22 cellular contexts compared by ENCODE assay signal in genomic region chr7:29486191-29486700, GRCh38.
A peak's percentile ranks its signal among the peaks of the same experiment; 100 is the strongest.
DNase-seq lines count a peak whose midpoint lies in the region; ATAC-seq, FAIRE-seq and TF ChIP-seq lines count a peak whose summit lies in the region.
"Had no signal": no experiment of that assay in that cellular context is flagged by ENCODE, and none has a peak within 500 bp of the region (broad histone marks: within the 10 kb centered on the region; RNA-seq: fewer than 3 reads in every experiment).

No MANE protein-coding gene starts in this region.

- no peaks in the 10 kb centered on the region for H3K9me3 Mint-ChIP-seq in astrocyte (ENCODE audit: unreplicated experiment)
- H3K9me3 Mint-ChIP-seq in activated naive CD8-positive, alpha-beta T cell treated with anti-CD3 and anti-CD28 coated beads, Interleukin-2, amount 50 U/mL, for 24 hours = no peaks in the 10 kb centered on the region
- H3K9me3 Mint-ChIP-seq: WTC11 had no signal

- no peaks in the 10 kb centered on the region for H3K36me3 Mint-ChIP-seq in astrocyte (ENCODE audit: low read depth, unreplicated experiment)
- H3K36me3 Mint-ChIP-seq in activated naive CD8-positive, alpha-beta T cell treated with anti-CD3 and anti-CD28 coated beads, Interleukin-2, amount 50 U/mL, for 24 hours (ENCODE audit: low read depth) = no peaks in the 10 kb centered on the region
- H3K36me3 Mint-ChIP-seq: naive thymus-derived CD4-positive, alpha-beta T cell; WTC11 had no signal

- H3K36me3 ChIP-seq in astrocyte (ENCODE audit: insufficient read depth, low read length) (no peaks in the 10 kb centered on the region), uterus (no peaks in the 10 kb centered on the region), tibial artery (no peaks in the 10 kb centered on the region)
- H3K36me3 ChIP-seq: BE2C, tibial nerve had no signal

- no peaks in the 10 kb centered on the region for H3K27me3 Mint-ChIP-seq in astrocyte (ENCODE audit: low read depth, unreplicated experiment)
- H3K27me3 Mint-ChIP-seq in activated naive CD8-positive, alpha-beta T cell treated with anti-CD3 and anti-CD28 coated beads, Interleukin-2, amount 50 U/mL, for 24 hours = no peaks in the 10 kb centered on the region

- TF ChIP-seq CTCF in astrocyte (IDR thresholded peaks at IDR 0.05; ENCODE audit: insufficient read depth, low read depth, low read length) (no peak), GM13977 (IDR thresholded peaks at IDR 0.05; ENCODE audit: extremely low read depth, insufficient read depth, missing control alignments) (no peak), uterus (IDR thresholded peaks at IDR 0.05) (no peak), tibial artery (IDR thresholded peaks at IDR 0.05) (no peak)

- H4K20me1 ChIP-seq in astrocyte (ENCODE audit: insufficient read depth, low read length) = no peaks in the 10 kb centered on the region

- no peak overlapping the region for H3K9ac ChIP-seq in astrocyte (ENCODE audit: low read length)
- H3K9ac ChIP-seq: parathyroid adenoma had no signal

- ATAC-seq in activated naive CD8-positive, alpha-beta T cell treated with anti-CD3 and anti-CD28 coated beads, Interleukin-2, amount 50 U/mL, for 24 hours = no peak
- ATAC-seq: foreskin keratinocyte, GM12878, WTC11 had no signal

- no peak overlapping the region for H3K4me2 ChIP-seq in astrocyte (ENCODE audit: low read length)

- FAIRE-seq in astrocyte (lab: Jason Lieb, UNC) = no peak
- FAIRE-seq: A204.1, GM12878 had no signal

- H3K27ac ChIP-seq in astrocyte (ENCODE audit: low read depth, low read length) = no peak overlapping the region
- no peak overlapping the region for H3K27ac ChIP-seq in uterus
- no peak overlapping the region for H3K27ac ChIP-seq in tibial artery
- H3K27ac ChIP-seq: foreskin keratinocyte, parathyroid adenoma, tibial nerve had no signal

- TF ChIP-seq POLR2A in uterus (IDR thresholded peaks at IDR 0.05) = no peak

- DNase-seq in Ammon's horn (ENCODE audit: low spot score) (peak; percentile 91), astrocyte (ENCODE audit: low read depth) (no peak), hypothalamus (lab: John Stamatoyannopoulos, UW) (peak in 43 of 51 donors; percentile 12 to 89 (median 67)), posterior cingulate gyrus (peak; percentile 62 to 96 (median 78)), GM13977 (ENCODE audit: low spot score) (no peak), uterus (no peak), tibial artery (no peak)
- no peak for DNase-seq in activated naive CD8-positive, alpha-beta T cell treated with anti-CD3 and anti-CD28 coated beads, Interleukin-2, amount 50 U/mL, for 24 hours
- DNase-seq: activated CD4-positive, alpha-beta T cell treated with anti-CD3 and anti-CD28 coated beads, Interleukin-2, amount 50 U/mL, for 48 hours; activated gamma-delta T cell; BE2C; foreskin keratinocyte; Karpas-422; kidney glomerular epithelial cell; mesendoderm; MV-4-11; naive thymus-derived CD4-positive, alpha-beta T cell had no signal

- no peak overlapping the region for H3K4me3 ChIP-seq in astrocyte (ENCODE audit: insufficient read depth, low read depth, low read length)
- H3K4me3 ChIP-seq in uterus = no peak overlapping the region
- no peak overlapping the region for H3K4me3 ChIP-seq in tibial artery
- H3K4me3 ChIP-seq: GM12878, tibial nerve had no signal

- H3K27me3 ChIP-seq in astrocyte (ENCODE audit: insufficient read depth, low read length) (peaks cover 3% of the 10 kb centered on the region), uterus (no peaks in the 10 kb centered on the region), tibial artery (no peaks in the 10 kb centered on the region)
- H3K27me3 ChIP-seq: BE2C, foreskin keratinocyte, tibial nerve had no signal

- no peak overlapping the region for H2AFZ ChIP-seq in astrocyte (ENCODE audit: low read depth, low read length)
- H2AFZ ChIP-seq: parathyroid adenoma had no signal

- intact Hi-C loops in posterior cingulate gyrus (cut with DNase I) (no loop called here), uterus (cut with DNase I; ENCODE audit: low total_unique reads) (no loop called here), tibial artery (cut with DNase I; ENCODE audit: low total_unique reads) (no loop called here)

- H3K9me3 ChIP-seq in astrocyte (ENCODE audit: insufficient read depth, low read depth, low read length) = no peaks in the 10 kb centered on the region
- H3K9me3 ChIP-seq in uterus = no peaks in the 10 kb centered on the region
- H3K9me3 ChIP-seq in tibial artery = no peaks in the 10 kb centered on the region
- H3K9me3 ChIP-seq: BE2C, tibial nerve had no signal

- H3K79me2 ChIP-seq in astrocyte (ENCODE audit: insufficient read depth, low read length) = no peaks in the 10 kb centered on the region
- H3K79me2 ChIP-seq: parathyroid adenoma had no signal

- peaks cover 72% of the 10 kb centered on the region for H3K4me1 Mint-ChIP-seq in astrocyte (ENCODE audit: low read depth, unreplicated experiment)
- no peaks in the 10 kb centered on the region for H3K4me1 Mint-ChIP-seq in activated naive CD8-positive, alpha-beta T cell treated with anti-CD3 and anti-CD28 coated beads, Interleukin-2, amount 50 U/mL, for 24 hours

- in situ Hi-C loops in GM13977 (cut with MboI; ENCODE audit: low pct_unique_long_range_greater_than_20kb, low sequenced_read_pairs, unreplicated experiment) = no loop called here

- peak overlapping the region; percentile 60 for H3K27ac Mint-ChIP-seq in astrocyte (ENCODE audit: unreplicated experiment)
- no peak overlapping the region for H3K27ac Mint-ChIP-seq in activated naive CD8-positive, alpha-beta T cell treated with anti-CD3 and anti-CD28 coated beads, Interleukin-2, amount 50 U/mL, for 24 hours
- H3K27ac Mint-ChIP-seq: WTC11 had no signal

- no peak overlapping the region for H3K4me3 Mint-ChIP-seq in astrocyte (ENCODE audit: unreplicated experiment)
- H3K4me3 Mint-ChIP-seq in activated naive CD8-positive, alpha-beta T cell treated with anti-CD3 and anti-CD28 coated beads, Interleukin-2, amount 50 U/mL, for 24 hours = no peak overlapping the region
- H3K4me3 Mint-ChIP-seq: naive thymus-derived CD4-positive, alpha-beta T cell; WTC11 had no signal

- H3K4me1 ChIP-seq in astrocyte (ENCODE audit: insufficient read depth, low read length) = peaks cover 5% of the 10 kb centered on the region
- no peaks in the 10 kb centered on the region for H3K4me1 ChIP-seq in uterus
- H3K4me1 ChIP-seq in tibial artery = peaks cover 0 to 19% (median 4%) of the 10 kb centered on the region in 4 donors
- H3K4me1 ChIP-seq: BE2C, parathyroid adenoma had no signal

Comparison
In these comparisons a context has a peak if more than half of its experiments do, and no peak if none do; other contexts are left out.
1. DNase-seq: peak in Ammon's horn (single experiment), hypothalamus (43 of 51) and posterior cingulate gyrus (10 of 10); none in astrocyte (single experiment), GM13977 (single experiment), uterus (0 of 2), tibial artery (0 of 2) and activated naive CD8-positive, alpha-beta T cell treated with anti-CD3 and anti-CD28 coated beads, Interleukin-2, amount 50 U/mL, for 24 hours (single experiment).